13 cellular contexts compared by ENCODE assay signal in genomic region chr22:40519284-40519947, GRCh38.
A peak's percentile ranks its signal among the peaks of the same experiment; 100 is the strongest.
DNase-seq lines count a peak whose midpoint lies in the region; ATAC-seq and TF ChIP-seq lines count a peak whose summit lies in the region.
"Had no signal": no experiment of that assay in that cellular context is flagged by ENCODE, and none has a peak within 500 bp of the region (broad histone marks: within the 10 kb centered on the region; RNA-seq: fewer than 3 reads in every experiment).

No MANE protein-coding gene starts in this region.

- no peak overlapping the region for H3K4me2 ChIP-seq in mesendoderm (ENCODE audit: low read length)

- DNase-seq in Panc1 (ENCODE audit: low read depth, low spot score) (no peak), immature natural killer cell (peak in 1 of 3 donors; percentile 33), NCI-H2227 treated with DMSO at 0.1 percent for 48 hours (lab: John Stamatoyannopoulos, UW) (no peak), mesendoderm (no peak), NCI-H2227 (lab: John Stamatoyannopoulos, UW; ENCODE audit: unreplicated experiment) (no peak)
- no peak for DNase-seq in stimulated activated CD4-positive, alpha-beta T cell treated with anti-CD3 and anti-CD28 coated beads, Interleukin-2, amount 100 ng/mL, for 48 hours
- DNase-seq: activated CD4-positive, CD25-positive, alpha-beta regulatory T cell treated with anti-CD3 and anti-CD28 coated beads, Interleukin-2, amount 50 U/mL, for 72 hours; BE2C; caudate nucleus; hippocampal formation had no signal

- no CpG with 5 or more reads among the region's 5 CpGs for WGBS in mesendoderm (ENCODE audit: extremely low coverage, insufficient coverage, low lambda C conversion rate)

- H3K27ac ChIP-seq in ACC112 (ENCODE audit: low read depth, low read length) (peak overlapping the region; percentile 49), Panc1 (ENCODE audit: low read length) (peak overlapping the region; percentile 39; the same call in 1 of the 2 replicates), mesendoderm (ENCODE audit: low read depth, low read length) (no peak overlapping the region)
- H3K27ac ChIP-seq: neutrophil had no signal

- H3K36me3 ChIP-seq in ACC112 (ENCODE audit: insufficient read depth, low read length) (no peaks in the 10 kb centered on the region), Panc1 (ENCODE audit: control insufficient read depth, insufficient read depth, low read length) (no peaks in the 10 kb centered on the region; the same call in 1 of the 2 replicates), mesendoderm (ENCODE audit: control insufficient read depth, insufficient read depth, low read length) (no peaks in the 10 kb centered on the region)
- H3K36me3 ChIP-seq: BE2C had no signal

- CTCF ChIA-PET in Panc1 (lab: Charles Lee), result no interaction called here

- H4K8ac ChIP-seq in mesendoderm (ENCODE audit: low read depth, low read length), result no peak overlapping the region

- no peak overlapping the region for H2BK5ac ChIP-seq in mesendoderm (ENCODE audit: low read length)

- no peak overlapping the region for H4K5ac ChIP-seq in mesendoderm (ENCODE audit: low read length)

- H3K9ac ChIP-seq in mesendoderm (ENCODE audit: low read length), result no peak overlapping the region

- H3K27me3 Mint-ChIP-seq in immature natural killer cell (ENCODE audit: low read depth in 3 of 3), result no peaks in the 10 kb centered on the region

- no peak overlapping the region for H3K56ac ChIP-seq in mesendoderm (ENCODE audit: low read length)

- peak overlapping the region; percentile 44 for H2AFZ ChIP-seq in ACC112 (ENCODE audit: low read length, unreplicated experiment)

- H2AK5ac ChIP-seq in mesendoderm (ENCODE audit: low read length), result no peak overlapping the region

- no peaks in the 10 kb centered on the region for H3K9me3 Mint-ChIP-seq in immature natural killer cell

- intact Hi-C loops in Panc1 (cut with micrococcal nuclease; ENCODE audit: unreplicated experiment), result no loop called here

- no peak overlapping the region for H3K4ac ChIP-seq in mesendoderm (ENCODE audit: low read depth, low read length)

- no peaks in the 10 kb centered on the region for H3K9me3 ChIP-seq in Panc1 (ENCODE audit: control insufficient read depth, insufficient read depth, low read depth, low read length)
- H3K9me3 ChIP-seq: BE2C, neutrophil had no signal

- H3K79me1 ChIP-seq in mesendoderm (ENCODE audit: low read length), result peaks cover 3% of the 10 kb centered on the region

- no peak for TF ChIP-seq CTCF in Panc1 (IDR thresholded peaks at IDR 0.05)

- POLR2A ChIA-PET in Panc1 (lab: Charles Lee), result no interaction called here

- no TSS peak for BruUV-seq in Panc1 (replicated peaks; lab: Mats Ljungman, UMichigan)

- peak overlapping the region in 5 of 6 donors; percentile 35 to 63 (median 54) for H3K27ac Mint-ChIP-seq in immature natural killer cell

- H3K4me1 ChIP-seq in ACC112 (ENCODE audit: control insufficient read depth, insufficient read depth, low read length, unreplicated experiment) (peaks cover 14% of the 10 kb centered on the region), Panc1 (ENCODE audit: control insufficient read depth, insufficient read depth, low read length) (peaks cover 12% of the 10 kb centered on the region), mesendoderm (ENCODE audit: control insufficient read depth, low read depth, low read length) (peaks cover 2% of the 10 kb centered on the region)
- H3K4me1 ChIP-seq: BE2C had no signal

- peaks cover 3 to 4% (median 4%) of the 10 kb centered on the region in 3 donors for H3K36me3 Mint-ChIP-seq in immature natural killer cell

- H3K27me3 ChIP-seq in ACC112 (ENCODE audit: insufficient read depth, low read length) (no peaks in the 10 kb centered on the region), Panc1 (ENCODE audit: control insufficient read depth, insufficient read depth, low read length) (no peaks in the 10 kb centered on the region), mesendoderm (ENCODE audit: insufficient read depth, low read length, poor library complexity) (no peaks in the 10 kb centered on the region)
- H3K27me3 ChIP-seq: BE2C, neutrophil had no signal

- peak overlapping the region in 2 of 5 donors; percentile 35 to 55 for H3K4me3 Mint-ChIP-seq in immature natural killer cell

- in situ Hi-C loops in Panc1 (cut with HindIII; ENCODE audit: low pct_unique_long_range_greater_than_20kb, low sequenced_read_pairs), result no loop called here

- peak; percentile 58 for ATAC-seq in GM18907 (IDR thresholded peaks at IDR 0.05; ENCODE audit: unreplicated experiment)
- no peak for ATAC-seq in Panc1

- peak overlapping the region; percentile 47; the same call in 1 of the 2 replicates for H3K4me3 ChIP-seq in ACC112 (ENCODE audit: low read depth, low read length)
- H3K4me3 ChIP-seq in Panc1 (ENCODE audit: low read depth in 2 of 2, low read length in 2 of 2), result no peak overlapping the region
- H3K4me3 ChIP-seq in mesendoderm (ENCODE audit: low read length), result no peak overlapping the region

- H2BK120ac ChIP-seq in mesendoderm (ENCODE audit: low read depth, low read length), result no peak overlapping the region

- H3K23ac ChIP-seq in mesendoderm (ENCODE audit: low read length), result no peak overlapping the region

- no peak overlapping the region for H3K18ac ChIP-seq in mesendoderm (ENCODE audit: low read length)

- peaks cover 19 to 23% of the 10 kb centered on the region in 2 donors for H3K4me1 Mint-ChIP-seq in immature natural killer cell

- no peak overlapping the region for H2BK15ac ChIP-seq in mesendoderm (replicated peaks; ENCODE audit: low read depth)

- peaks cover 5% of the 10 kb centered on the region for H3K79me2 ChIP-seq in ACC112 (ENCODE audit: control insufficient read depth, insufficient read depth, low read length, unreplicated experiment)
- peaks cover 1% of the 10 kb centered on the region for H3K79me2 ChIP-seq in mesendoderm (ENCODE audit: control insufficient read depth, insufficient read depth, low read length)
